ENCODE assay signal across 25 cellular contexts in the genomic region with DNA sequence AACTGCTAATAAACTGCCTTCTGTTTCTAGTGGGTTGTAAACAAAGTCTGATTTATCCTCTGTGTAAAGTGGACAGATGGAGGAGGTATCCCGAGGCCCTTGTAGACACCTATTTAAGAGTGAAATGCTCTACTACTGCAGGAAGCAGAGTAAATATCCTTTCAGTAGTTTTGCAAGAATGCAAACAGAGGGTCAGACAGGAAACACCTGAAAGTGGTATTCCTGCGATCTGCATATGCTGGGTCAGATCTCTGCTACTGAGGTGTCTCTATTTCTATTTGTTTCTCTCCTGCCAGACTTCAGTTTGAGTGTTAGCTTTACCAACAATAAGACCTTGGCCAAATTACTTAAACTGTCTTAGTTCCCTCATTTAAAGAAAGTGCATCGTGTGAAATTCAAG. TPM values are rescaled to one million over a fixed set of nuclear protein-coding genes. Genes with fewer than 3 reads are reported as not detected.
DNase-seq lines count a peak whose midpoint lies in the region; ATAC-seq and TF ChIP-seq lines count a peak whose summit lies in the region.
"Had no signal": no experiment of that assay in that cellular context is flagged by ENCODE, and none has a peak within 500 bp of the region (broad histone marks: within the 10 kb centered on the region; RNA-seq: fewer than 3 reads in every experiment).

No MANE protein-coding gene starts in this region.

- H3K4me1 ChIP-seq in BLaER1 (peaks cover 10% of the 10 kb centered on the region), hepatocyte (ENCODE audit: insufficient read depth) (peaks cover 18% of the 10 kb centered on the region)
- H3K4me1 ChIP-seq: breast epithelium, heart right ventricle, transverse colon had no signal

- TF ChIP-seq CTCF in hepatocyte (IDR thresholded peaks at IDR 0.05; ENCODE audit: poor library complexity), result no peak

- no peaks in the 10 kb centered on the region for H3K9me2 ChIP-seq in hepatocyte (replicated peaks; ENCODE audit: insufficient read depth)

- H3K79me2 ChIP-seq in hepatocyte, result no peaks in the 10 kb centered on the region

- H3K27ac ChIP-seq in BLaER1, result no peak overlapping the region
- peak overlapping the region; percentile 22 for H3K27ac ChIP-seq in hepatocyte
- H3K27ac ChIP-seq: 22Rv1, breast epithelium, C4-2B, heart right ventricle, transverse colon had no signal

- H3K27me3 ChIP-seq in BLaER1 (no peaks in the 10 kb centered on the region), hepatocyte (no peaks in the 10 kb centered on the region)
- H3K27me3 ChIP-seq: breast epithelium, transverse colon had no signal

- no peak for ATAC-seq in HG02970 (IDR thresholded peaks at IDR 0.05; ENCODE audit: low FRiP score, unreplicated experiment)
- ATAC-seq: heart right ventricle; stimulated activated memory B cell treated with anti-CD40 and anti-IgM and Interleukin-4, amounts not matched to agents 10 μg/mL and 1 μg/mL and 100 μg/mL, for 72 hours; T-helper 17 cell had no signal

- peak; percentile 15 for DNase-seq in DMS153 (lab: John Stamatoyannopoulos, UW)
- DNase-seq in DMS153 treated with DMSO at 0.1 percent for 48 hours (lab: John Stamatoyannopoulos, UW; ENCODE audit: unreplicated experiment), result no peak
- DNase-seq in NCI-H2029 treated with DMSO at 0.1 percent for 48 hours (lab: John Stamatoyannopoulos, UW), result peak; percentile 60
- DNase-seq in hepatocyte (ENCODE audit: low spot score), result no peak
- no peak for DNase-seq in NCI-H1694 treated with DMSO at 0.1 percent for 48 hours (lab: John Stamatoyannopoulos, UW)
- DNase-seq in NK-92 treated with Interleukin-12 subunit alpha and Interleukin-12 subunit beta, amount 100 ng/mL, for 24 hours (lab: John Stamatoyannopoulos, UW), result no peak
- DNase-seq: activated effector memory CD4-positive, alpha-beta T cell treated with anti-CD3 and anti-CD28 coated beads, Interleukin-2, amount 50 U/mL, for 16 hours; activated T-cell treated with anti-CD3 and anti-CD28 coated beads, Interleukin-2, amount 50 U/mL, for 24 hours; anterior cingulate cortex; COR-L47; DMS79 treated with DMSO at 0.1 percent for 48 hours; GF-D8; heart right ventricle; mammary epithelial cell; NCI-H446; Right ventricle myocardium superior; T-helper 17 cell; transverse colon had no signal

- 46% methylated on average over 3 of the region's 3 CpGs for WGBS in hepatocyte (ENCODE audit: low lambda C conversion rate, missing lambda C conversion rate)

- no peak overlapping the region for H2AFZ ChIP-seq in hepatocyte

- no peak overlapping the region for H3K9ac ChIP-seq in BLaER1

- H3K36me3 ChIP-seq in BLaER1, result no peaks in the 10 kb centered on the region
- H3K36me3 ChIP-seq in hepatocyte (replicated peaks; ENCODE audit: insufficient read depth, low read depth), result no peaks in the 10 kb centered on the region
- H3K36me3 ChIP-seq: breast epithelium, heart right ventricle, transverse colon had no signal

- peak overlapping the region; percentile 45 for H3K4me2 ChIP-seq in BLaER1
- peak overlapping the region; percentile 41 for H3K4me2 ChIP-seq in hepatocyte

- H4K20me1 ChIP-seq in BLaER1, result 0 out of 2 replicates have a peak, but pooled peaks cover 7% of the 10 kb centered on the region
- H4K20me1 ChIP-seq in hepatocyte (ENCODE audit: insufficient read depth, poor library complexity, severe bottlenecking), result no peaks in the 10 kb centered on the region

- H3K4me3 ChIP-seq in BLaER1 (no peak overlapping the region), hepatocyte (no peak overlapping the region)
- H3K4me3 ChIP-seq: breast epithelium, heart right ventricle, transverse colon had no signal

- 0 out of 2 replicates have a peak, but pooled peaks cover 5% of the 10 kb centered on the region for H3K9me3 ChIP-seq in BLaER1
- H3K9me3 ChIP-seq in hepatocyte (ENCODE audit: low read depth), result no peaks in the 10 kb centered on the region
- H3K9me3 ChIP-seq: breast epithelium, heart right ventricle, transverse colon had no signal

RNA-seq across cellular contexts. Expression of a gene that starts 47.7 kb away (rescaled TPM):
- 4.3 and 6.1 TPM in 2 replicates for total RNA-seq in hepatocyte
- 1.4 and 3.8 TPM in 2 replicates for polyA plus RNA-seq in hepatocyte
- total RNA-seq: endothelial cell of umbilical vein had no signal
- polyA plus RNA-seq: endothelial cell of umbilical vein had no signal

Comparison
In these comparisons a context has a peak if more than half of its experiments do, and no peak if none do; other contexts are left out.
1. DNase-seq: peak in DMS153 (single experiment) and NCI-H2029 treated with DMSO at 0.1 percent for 48 hours (single experiment); none in DMS153 treated with DMSO at 0.1 percent for 48 hours (single experiment), hepatocyte (single experiment), NCI-H1694 treated with DMSO at 0.1 percent for 48 hours (single experiment) and NK-92 treated with Interleukin-12 subunit alpha and Interleukin-12 subunit beta, amount 100 ng/mL, for 24 hours (single experiment).